In the genomic region with DNA sequence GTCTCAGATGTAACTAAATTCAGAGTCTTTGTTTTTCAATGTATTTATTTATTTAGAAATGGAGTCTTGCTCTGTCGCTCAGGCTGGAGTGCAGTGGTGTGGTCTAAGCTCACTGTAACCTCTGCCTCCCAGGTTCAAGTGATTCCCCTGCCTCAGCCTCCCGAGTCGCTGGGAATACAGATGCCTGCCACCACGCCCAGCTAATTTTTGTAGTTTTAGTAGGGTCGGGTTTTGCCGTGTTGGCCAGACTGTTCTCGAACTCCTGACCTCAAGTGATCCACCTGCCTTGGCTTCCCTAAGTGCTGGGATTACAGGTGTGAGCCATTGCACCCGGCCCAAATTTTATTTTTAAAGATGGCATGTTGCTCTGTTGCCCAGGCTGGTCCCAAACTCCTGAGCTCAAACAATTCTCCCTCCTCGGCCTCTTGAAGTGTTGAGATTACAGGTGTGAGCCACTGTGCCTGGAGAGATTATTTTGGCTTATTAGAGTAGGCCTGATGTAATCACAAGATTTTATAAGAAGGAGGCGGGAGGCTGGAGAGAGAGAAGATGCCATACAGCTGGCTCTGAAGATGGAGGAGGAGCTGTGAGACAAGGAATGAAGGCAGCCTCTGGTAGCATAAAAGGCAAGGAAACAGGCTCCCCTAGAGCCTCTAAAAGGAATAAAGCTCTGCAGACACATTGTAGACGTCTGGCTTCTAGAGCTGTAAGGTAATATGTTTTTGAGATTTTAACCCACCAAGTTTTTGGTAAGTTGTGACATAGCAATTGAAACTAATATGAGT, we compare ENCODE assay signal across 1 cellular context.
TF ChIP-seq lines count a peak whose summit lies in the region.

No MANE protein-coding gene starts in this region.

TF ChIP-seq in A549, 52 proteins besides CTCF, POLR2A, EP300 and RAD21:
- TF ChIP-seq BHLHE40 (IDR thresholded peaks at IDR 0.05; ENCODE audit: low read depth, low read length) = no peak
- TF ChIP-seq, protein P1, sequence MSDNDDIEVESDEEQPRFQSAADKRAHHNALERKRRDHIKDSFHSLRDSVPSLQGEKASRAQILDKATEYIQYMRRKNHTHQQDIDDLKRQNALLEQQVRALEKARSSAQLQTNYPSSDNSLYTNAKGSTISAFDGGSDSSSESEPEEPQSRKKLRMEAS (IDR thresholded peaks at IDR 0.05) = no peak
- TF ChIP-seq FOXS1 (CRISPR knock-in tag; IDR thresholded peaks at IDR 0.05) = no peak
